8 cellular contexts compared by ENCODE assay signal in genomic region chr11:65041206-65042035, GRCh38. TPM values are rescaled to one million over a fixed set of nuclear protein-coding genes. Genes with fewer than 3 reads are reported as not detected.
DNase-seq lines count a peak whose midpoint lies in the region; ATAC-seq and TF ChIP-seq lines count a peak whose summit lies in the region.

Gene SAC3D1 (plus strand): TSS chr11:65041210. CDS start chr11:65041293, 83 bp downstream.

- peak within 1 kb of the TSS; percentile 91 for H3K4me3 Mint-ChIP-seq in activated naive CD8-positive, alpha-beta T cell treated with anti-CD3 and anti-CD28 coated beads, Interleukin-2, amount 10 ng/mL, durations not matched to agents 7 days and 5 days

- no peak for TF ChIP-seq EP300 in sigmoid colon (IDR thresholded peaks at IDR 0.05)

- TF ChIP-seq CTCF in right atrium auricular region (IDR thresholded peaks at IDR 0.05) (no peak), sigmoid colon (IDR thresholded peaks at IDR 0.05) (no peak)

- peaks cover 55% of the 10 kb centered on the region for H3K36me3 ChIP-seq in BLaER1
- H3K36me3 ChIP-seq in right atrium auricular region, result peaks cover 18% of the 10 kb centered on the region
- peaks cover 6 to 55% (median 15%) of the 10 kb centered on the region in 4 donors for H3K36me3 ChIP-seq in sigmoid colon

- TF ChIP-seq POLR2A in sigmoid colon (IDR thresholded peaks at IDR 0.05), result no peak

- WGBS in sigmoid colon, 2 donors, result 1% methylated on average over 94 of the region's 94 CpGs

- H3K9ac ChIP-seq in BLaER1, result peak within 1 kb of the TSS; percentile 84

- peak; percentile 25 for ATAC-seq in GM18870 (IDR thresholded peaks at IDR 0.05; ENCODE audit: unreplicated experiment)
- peak; percentile 26 for ATAC-seq in HG03060 (IDR thresholded peaks at IDR 0.05; ENCODE audit: low read depth, unreplicated experiment)
- peak; percentile 70 for ATAC-seq in activated naive CD8-positive, alpha-beta T cell treated with anti-CD3 and anti-CD28 coated beads, Interleukin-2, amount 10 ng/mL, durations not matched to agents 7 days and 5 days (ENCODE audit: low read depth)

- peaks cover 19% of the 10 kb centered on the region for H3K4me1 Mint-ChIP-seq in activated naive CD8-positive, alpha-beta T cell treated with anti-CD3 and anti-CD28 coated beads, Interleukin-2, amount 10 ng/mL, durations not matched to agents 7 days and 5 days

- H3K36me3 Mint-ChIP-seq in activated naive CD8-positive, alpha-beta T cell treated with anti-CD3 and anti-CD28 coated beads, Interleukin-2, amount 10 ng/mL, durations not matched to agents 7 days and 5 days, result peaks cover 2% of the 10 kb centered on the region

- peak within 1 kb of the TSS; percentile 90 for H3K4me2 ChIP-seq in BLaER1

- H3K27me3 ChIP-seq in BLaER1 (0 out of 2 replicates have a peak, but pooled peaks cover 3% of the 10 kb centered on the region), right atrium auricular region (no peaks in the 10 kb centered on the region), sigmoid colon (no peaks in the 10 kb centered on the region)

- H3K9me3 ChIP-seq in BLaER1 (no peaks in the 10 kb centered on the region), right atrium auricular region (no peaks in the 10 kb centered on the region), sigmoid colon (no peaks in the 10 kb centered on the region)

- intact Hi-C loops in sigmoid colon (cut with DNase I), result no loop called here

- H3K4me1 ChIP-seq in BLaER1, result peaks cover 67% of the 10 kb centered on the region
- H3K4me1 ChIP-seq in right atrium auricular region, result peaks cover 0 to 38% of the 10 kb centered on the region in 2 donors
- peaks cover 0 to 26% (median 17%) of the 10 kb centered on the region in 4 donors for H3K4me1 ChIP-seq in sigmoid colon

- peaks cover 48% of the 10 kb centered on the region for H4K20me1 ChIP-seq in BLaER1

- POLR2A ChIA-PET in activated naive CD8-positive, alpha-beta T cell treated with anti-CD3 and anti-CD28 coated beads, Interleukin-2, amount 10 ng/mL, durations not matched to agents 7 days and 5 days (lab: Charles Lee), result interaction anchor here (0.7 to 2.7 kb wide), 20 partner anchors 8 to 239 kb away, joined by 3 to 22 read pairs (median 4); partner anchors contain the start of genes ARL2, CAPN1, FAU and MAP4K2

- no peaks in the 10 kb centered on the region for H3K27me3 Mint-ChIP-seq in activated naive CD8-positive, alpha-beta T cell treated with anti-CD3 and anti-CD28 coated beads, Interleukin-2, amount 10 ng/mL, durations not matched to agents 7 days and 5 days

- peak within 1 kb of the TSS; percentile 85 for H3K27ac ChIP-seq in BLaER1
- peak within 1 kb of the TSS; percentile 87 to 89 for H3K27ac ChIP-seq in right atrium auricular region
- peak within 1 kb of the TSS; percentile 83 to 93 (median 91) for H3K27ac ChIP-seq in sigmoid colon

- peak within 1 kb of the TSS; percentile 96 for H3K27ac Mint-ChIP-seq in activated naive CD8-positive, alpha-beta T cell treated with anti-CD3 and anti-CD28 coated beads, Interleukin-2, amount 10 ng/mL, durations not matched to agents 7 days and 5 days

- no peaks in the 10 kb centered on the region for H3K9me3 Mint-ChIP-seq in activated naive CD8-positive, alpha-beta T cell treated with anti-CD3 and anti-CD28 coated beads, Interleukin-2, amount 10 ng/mL, durations not matched to agents 7 days and 5 days

- H3K4me3 ChIP-seq in BLaER1, result peak within 1 kb of the TSS; percentile 90
- peak within 1 kb of the TSS; percentile 70 to 74 for H3K4me3 ChIP-seq in right atrium auricular region
- peak within 1 kb of the TSS; percentile 50 to 76 (median 65) for H3K4me3 ChIP-seq in sigmoid colon

- DNase-seq in NCI-H774 (lab: John Stamatoyannopoulos, UW), result peak; percentile 84
- peak; percentile 93 for DNase-seq in activated naive CD8-positive, alpha-beta T cell treated with anti-CD3 and anti-CD28 coated beads, Interleukin-2, amount 10 ng/mL, durations not matched to agents 7 days and 5 days
- DNase-seq in right atrium auricular region (ENCODE audit: low spot score), result no peak
- no peak for DNase-seq in sigmoid colon
- DNase-seq in putamen (ENCODE audit: low spot score), result no peak

RNA-seq across cellular contexts. Expression of gene SAC3D1, which starts in this region (rescaled TPM):
- 10 to 100 TPM; 24.2 to 25.8 TPM for total RNA-seq in activated naive CD8-positive, alpha-beta T cell treated with anti-CD3 and anti-CD28 coated beads, Interleukin-2, amount 10 ng/mL, durations not matched to agents 7 days and 5 days
- 1 to 10 TPM; 5.4 to 6.8 TPM for total RNA-seq in right atrium auricular region
- 10 to 100 TPM in 3 of 4 donors, 1 to 10 TPM in 1; 9.1 to 17.8 (median 14.1) TPM for total RNA-seq in sigmoid colon
- 10 to 100 TPM; 10.2 to 20.3 (median 10.9) TPM for polyA plus RNA-seq in sigmoid colon

Comparison
In these comparisons a context has a peak if more than half of its experiments do, and no peak if none do; other contexts are left out.
1. DNase-seq: peak in NCI-H774 (single experiment) and activated naive CD8-positive, alpha-beta T cell treated with anti-CD3 and anti-CD28 coated beads, Interleukin-2, amount 10 ng/mL, durations not matched to agents 7 days and 5 days (single experiment); none in right atrium auricular region (single experiment), sigmoid colon (single experiment) and putamen (single experiment).
2. Peak in every context shown above with its lines, with median percentiles within 50 percentile points of each other: H3K27ac ChIP-seq, H3K4me3 ChIP-seq and ATAC-seq.